ENCODE assay signal across 1 cellular context in genomic region chr20:50488236-50488806, GRCh38.
A peak's percentile ranks its signal among the peaks of the same experiment; 100 is the strongest.
TF ChIP-seq lines count a peak whose summit lies in the region.

No MANE protein-coding gene starts in this region.

TF ChIP-seq in GM12878, 131 proteins besides CTCF, POLR2A, EP300 and RAD21 (continued from another document):
- TF ChIP-seq IRF3 (IDR thresholded peaks at IDR 0.05) (no peak), CUX1 (IDR thresholded peaks at IDR 0.05; ENCODE audit: insufficient replicate concordance, low read depth, low read length) (no peak), KDM1A (IDR thresholded peaks at IDR 0.05; ENCODE audit: borderline replicate concordance) (no peak), SPI1 (IDR thresholded peaks at IDR 0.05; ENCODE audit: borderline replicate concordance, insufficient read depth, low read depth, low read length) (peak; percentile 37; the same call in 1 of the 2 replicates), BACH1 (IDR thresholded peaks at IDR 0.05; ENCODE audit: borderline replicate concordance) (no peak), EGR1 (IDR thresholded peaks at IDR 0.05; ENCODE audit: borderline replicate concordance in 1 of 2, low read depth in 2 of 2, low read length in 2 of 2) (no peak), TCF12 (IDR thresholded peaks at IDR 0.05; ENCODE audit: low read depth, low read length) (0 out of 2 replicates have a peak, but pooled peaks have one; percentile 47), RFX5 (IDR thresholded peaks at IDR 0.05; ENCODE audit: low read depth, low read length) (no peak), RELB (IDR thresholded peaks at IDR 0.05; ENCODE audit: low read depth) (no peak), MEF2B (IDR thresholded peaks at IDR 0.05; ENCODE audit: partially characterized antibody, poor library complexity, severe bottlenecking) (peak; percentile 49), NBN (IDR thresholded peaks at IDR 0.05) (no peak)
